18 cellular contexts compared by ENCODE assay signal in genomic region chr3:187430576-187430975, GRCh38.
A peak's percentile ranks its signal among the peaks of the same experiment; 100 is the strongest.
DNase-seq lines count a peak whose midpoint lies in the region; ATAC-seq and TF ChIP-seq lines count a peak whose summit lies in the region.
"Had no signal": no experiment of that assay in that cellular context is flagged by ENCODE, and none has a peak within 500 bp of the region (broad histone marks: within the 10 kb centered on the region; RNA-seq: fewer than 3 reads in every experiment).

No MANE protein-coding gene starts in this region.

- H3K4me3 ChIP-seq in GM12865 (ENCODE audit: low read depth, low read length) (no peak overlapping the region), Karpas-422 (ENCODE audit: low read length) (no peak overlapping the region), osteoblast (ENCODE audit: insufficient read depth, low read length) (no peak overlapping the region)
- H3K4me3 ChIP-seq in CD8-positive, alpha-beta T cell (ENCODE audit: low read depth, low read length) = no peak overlapping the region
- H3K4me3 ChIP-seq: adrenal gland, thoracic aorta had no signal

- H4K20me1 ChIP-seq in Karpas-422 (ENCODE audit: insufficient read depth, low read depth, low read length) = no peaks in the 10 kb centered on the region
- no peaks in the 10 kb centered on the region for H4K20me1 ChIP-seq in osteoblast (ENCODE audit: insufficient read depth, low read length)

- H3K4me1 ChIP-seq in Karpas-422 (ENCODE audit: low read length) = no peaks in the 10 kb centered on the region
- H3K4me1 ChIP-seq in osteoblast (ENCODE audit: insufficient read depth, low read length) = no peaks in the 10 kb centered on the region
- H3K4me1 ChIP-seq in CD8-positive, alpha-beta T cell (ENCODE audit: insufficient read depth, low read length) = no peaks in the 10 kb centered on the region
- H3K4me1 ChIP-seq: adrenal gland had no signal

- H3K27me3 ChIP-seq in Karpas-422 (ENCODE audit: low read length) = no peaks in the 10 kb centered on the region
- no peaks in the 10 kb centered on the region for H3K27me3 ChIP-seq in osteoblast (ENCODE audit: insufficient read depth, low read length)
- H3K27me3 ChIP-seq in CD8-positive, alpha-beta T cell (ENCODE audit: insufficient read depth, low read length) = no peaks in the 10 kb centered on the region
- H3K27me3 ChIP-seq: adrenal gland had no signal

- POLR2A ChIA-PET in CD8-positive, alpha-beta T cell (lab: Charles Lee) = no interaction called here

- H3K27me3 Mint-ChIP-seq in chondrocyte (ENCODE audit: low read depth) = no peaks in the 10 kb centered on the region
- H3K27me3 Mint-ChIP-seq in CD8-positive, alpha-beta T cell (ENCODE audit: low read depth) = peaks cover 26% of the 10 kb centered on the region

- peak; percentile 36 for TF ChIP-seq CTCF in GM12865 (IDR thresholded peaks at IDR 0.05; ENCODE audit: insufficient read depth, low read depth, low read length, missing control alignments)
- peak; percentile 23 for TF ChIP-seq CTCF in chondrocyte (IDR thresholded peaks at IDR 0.05)
- TF ChIP-seq CTCF in osteoblast (IDR thresholded peaks at IDR 0.05; ENCODE audit: extremely low read depth, low read depth, low read length) = peak; percentile 7
- TF ChIP-seq CTCF in CD8-positive, alpha-beta T cell (IDR thresholded peaks at IDR 0.05) = no peak

- H3K9me3 ChIP-seq in Karpas-422 (ENCODE audit: low read length) = no peaks in the 10 kb centered on the region
- H3K9me3 ChIP-seq in osteoblast (ENCODE audit: low read depth, low read length) = no peaks in the 10 kb centered on the region
- no peaks in the 10 kb centered on the region for H3K9me3 ChIP-seq in CD8-positive, alpha-beta T cell (ENCODE audit: low read length)
- H3K9me3 ChIP-seq: adrenal gland, thoracic aorta had no signal

- H3K9ac ChIP-seq in Karpas-422 (ENCODE audit: low read length) = no peak overlapping the region

- H3K4me3 Mint-ChIP-seq in chondrocyte (ENCODE audit: unreplicated experiment) = no peak overlapping the region
- no peak overlapping the region for H3K4me3 Mint-ChIP-seq in CD8-positive, alpha-beta T cell
- H3K4me3 Mint-ChIP-seq: activated T-helper 1 cell treated with anti-CD3 and anti-CD28 coated beads, Interleukin-12 subunit alpha, Interleukin-12 subunit beta, Interleukin-2, Interleukin-4 antibody, amounts not matched to agents 30 ng/mL and 10 ng/mL and 1 ng/mL, durations not matched to agents 14 hours and 24 hours and 36 hours; CD4-positive, alpha-beta memory T cell had no signal

- H3K4me1 Mint-ChIP-seq in chondrocyte (ENCODE audit: low read depth) = no peaks in the 10 kb centered on the region
- H3K4me1 Mint-ChIP-seq in CD8-positive, alpha-beta T cell (ENCODE audit: low read depth) = no peaks in the 10 kb centered on the region
- H3K4me1 Mint-ChIP-seq: CD4-positive, alpha-beta memory T cell had no signal

- ATAC-seq in CD8-positive, alpha-beta T cell = no peak
- ATAC-seq: sciatic nerve had no signal

- peaks cover 3% of the 10 kb centered on the region for H3K36me3 Mint-ChIP-seq in chondrocyte (ENCODE audit: low read depth)
- no peaks in the 10 kb centered on the region for H3K36me3 Mint-ChIP-seq in CD8-positive, alpha-beta T cell
- H3K36me3 Mint-ChIP-seq: CD4-positive, alpha-beta memory T cell had no signal

- intact Hi-C loops in CD8-positive, alpha-beta T cell (cut with DNase I, micrococcal nuclease) = no loop called here

- H3K9me3 Mint-ChIP-seq in chondrocyte (ENCODE audit: low read depth) = no peaks in the 10 kb centered on the region
- H3K9me3 Mint-ChIP-seq in CD8-positive, alpha-beta T cell = no peaks in the 10 kb centered on the region
- H3K9me3 Mint-ChIP-seq: activated T-helper 1 cell treated with anti-CD3 and anti-CD28 coated beads, Interleukin-12 subunit alpha, Interleukin-12 subunit beta, Interleukin-2, Interleukin-4 antibody, amounts not matched to agents 30 ng/mL and 10 ng/mL and 1 ng/mL, durations not matched to agents 14 hours and 24 hours and 36 hours had no signal

- H3K36me3 ChIP-seq in Karpas-422 (ENCODE audit: insufficient read depth, low read length) = no peaks in the 10 kb centered on the region
- H3K36me3 ChIP-seq in osteoblast (ENCODE audit: insufficient read depth, low read length) = no peaks in the 10 kb centered on the region
- H3K36me3 ChIP-seq in CD8-positive, alpha-beta T cell (ENCODE audit: insufficient read depth, low read length) = no peaks in the 10 kb centered on the region
- H3K36me3 ChIP-seq: adrenal gland, thoracic aorta had no signal

- no peaks in the 10 kb centered on the region for H3K9me2 ChIP-seq in Karpas-422 (replicated peaks; ENCODE audit: insufficient read depth, low read length)

- H3K27ac Mint-ChIP-seq in chondrocyte (ENCODE audit: unreplicated experiment) = no peak overlapping the region
- no peak overlapping the region for H3K27ac Mint-ChIP-seq in CD8-positive, alpha-beta T cell
- H3K27ac Mint-ChIP-seq: activated T-helper 1 cell treated with anti-CD3 and anti-CD28 coated beads, Interleukin-12 subunit alpha, Interleukin-12 subunit beta, Interleukin-2, Interleukin-4 antibody, amounts not matched to agents 30 ng/mL and 10 ng/mL and 1 ng/mL, durations not matched to agents 14 hours and 24 hours and 36 hours; CD4-positive, alpha-beta memory T cell had no signal

- CTCF ChIA-PET in CD8-positive, alpha-beta T cell (lab: Charles Lee) = no interaction called here

- peak; percentile 12 for DNase-seq in GM12865 (ENCODE audit: low read depth)
- DNase-seq in Karpas-422 = peak; percentile 81
- DNase-seq in chondrocyte (ENCODE audit: low spot score) = no peak
- DNase-seq in osteoblast (ENCODE audit: insufficient read length, low spot score, missing footprints) = no peak
- DNase-seq in HPDE6-E6E7 (ENCODE audit: extremely low spot score) = no peak
- DNase-seq in SW 1271 (lab: John Stamatoyannopoulos, UW) = no peak
- no peak for DNase-seq in CD8-positive, alpha-beta T cell
- DNase-seq: adrenal gland; CD4-positive, alpha-beta memory T cell; DMS79 treated with DMSO at 0.1 percent for 48 hours; IMR-90; midbrain; NCI-H1105; NCI-H345; stimulated activated CD4-positive, alpha-beta T cell treated with anti-CD3 and anti-CD28 coated beads, Interleukin-4, amount 100 ng/mL, for 24 hours had no signal

- H3K4me2 ChIP-seq in Karpas-422 (ENCODE audit: low read depth, low read length, poor library complexity, severe bottlenecking) (no peak overlapping the region), osteoblast (ENCODE audit: insufficient read depth, low read length) (no peak overlapping the region)

- H3K27ac ChIP-seq in Karpas-422 (ENCODE audit: low read length) = no peak overlapping the region
- H3K27ac ChIP-seq in osteoblast (ENCODE audit: low read depth, low read length) = no peak overlapping the region
- no peak overlapping the region for H3K27ac ChIP-seq in CD8-positive, alpha-beta T cell (ENCODE audit: low read depth, low read length)
- H3K27ac ChIP-seq: adrenal gland, thoracic aorta had no signal

- no peaks in the 10 kb centered on the region for H3K79me2 ChIP-seq in Karpas-422 (ENCODE audit: low read length)
- H3K79me2 ChIP-seq in osteoblast (ENCODE audit: insufficient read depth, low read length) = no peaks in the 10 kb centered on the region

- H2AFZ ChIP-seq in Karpas-422 (ENCODE audit: low read length) (no peak overlapping the region), osteoblast (ENCODE audit: low read length) (no peak overlapping the region)

Comparison
In these comparisons a context has a peak if more than half of its experiments do, and no peak if none do; other contexts are left out.
1. DNase-seq: peak in GM12865 (single experiment) and Karpas-422 (single experiment); none in chondrocyte (single experiment), osteoblast (single experiment), HPDE6-E6E7 (single experiment), SW 1271 (0 of 2) and CD8-positive, alpha-beta T cell (0 of 7).